ENCODE assay signal across 11 cellular contexts in the genomic region with DNA sequence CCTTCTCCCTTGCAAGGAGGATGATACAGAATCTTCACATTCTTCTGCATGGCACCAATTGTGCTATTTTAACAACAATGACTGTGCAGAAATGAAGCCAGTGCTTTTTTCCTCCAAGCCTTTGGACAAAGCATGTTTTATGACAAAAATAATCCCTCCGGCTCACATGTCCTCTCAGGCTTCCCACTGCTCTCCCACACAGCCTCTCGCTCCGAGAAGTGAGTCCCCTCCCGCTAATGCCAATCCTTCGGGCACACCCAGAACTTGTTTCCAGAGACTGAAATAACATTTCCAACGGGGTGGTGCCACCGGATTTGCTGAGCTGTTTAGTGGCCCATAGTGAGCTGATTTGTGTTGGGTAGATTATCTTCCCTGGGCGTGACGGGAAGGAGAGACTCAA. TPM values are rescaled to one million over a fixed set of nuclear protein-coding genes. Genes with fewer than 3 reads are reported as not detected.
DNase-seq lines count a peak whose midpoint lies in the region; ATAC-seq and TF ChIP-seq lines count a peak whose summit lies in the region.
"Had no signal": no experiment of that assay in that cellular context is flagged by ENCODE, and none has a peak within 500 bp of the region (broad histone marks: within the 10 kb centered on the region; RNA-seq: fewer than 3 reads in every experiment).

No MANE protein-coding gene starts in this region.

- no peak for TF ChIP-seq CTCF in suprapubic skin (IDR thresholded peaks at IDR 0.05)
- no peak for TF ChIP-seq CTCF in Calu3 (IDR thresholded peaks at IDR 0.05; ENCODE audit: unreplicated experiment)

- H3K36me3 ChIP-seq in mesenchymal stem cell (ENCODE audit: control insufficient read depth in 1 of 2, insufficient read depth in 2 of 2, low read depth in 1 of 2, low read length in 2 of 2) (no peaks in the 10 kb centered on the region), suprapubic skin (no peaks in the 10 kb centered on the region)

- H3K79me1 ChIP-seq in mesenchymal stem cell (replicated peaks; ENCODE audit: low read length, poor library complexity, severe bottlenecking) = no peaks in the 10 kb centered on the region

- H2AFZ ChIP-seq in mesenchymal stem cell (ENCODE audit: low read depth, low read length) = no peak overlapping the region

- no peak for ATAC-seq in GM21390 (IDR thresholded peaks at IDR 0.05; ENCODE audit: unreplicated experiment)

- H2AK5ac ChIP-seq in mesenchymal stem cell (ENCODE audit: low read length, severe bottlenecking) = no peak overlapping the region

- DNase-seq in RPMI7951 (ENCODE audit: low read depth) (peak; percentile 68), epidermal melanocyte (ENCODE audit: insufficient read length, low spot score) (peak; percentile 63), mesenchymal stem cell (no peak), suprapubic skin (ENCODE audit: low spot score in 2 of 2) (no peak), Kasumi-1 (lab: John Stamatoyannopoulos, UW) (no peak), Calu3 (no peak)
- no peak for DNase-seq in activated CD4-positive, CD25-positive, alpha-beta regulatory T cell treated with anti-CD3 and anti-CD28 coated beads, Interleukin-2, amount 50 U/mL, for 72 hours
- DNase-seq: activated CD4-positive, alpha-beta T cell treated with anti-CD3 and anti-CD28 coated beads for 4 hours; NCI-H2171 treated with DMSO at 0.1 percent for 48 hours had no signal

- no peak overlapping the region for H2BK120ac ChIP-seq in mesenchymal stem cell (ENCODE audit: low read depth, low read length)

- H3K9me3 ChIP-seq in mesenchymal stem cell (ENCODE audit: control insufficient read depth, low read length) (no peaks in the 10 kb centered on the region), suprapubic skin (no peaks in the 10 kb centered on the region)

- H3K23ac ChIP-seq in mesenchymal stem cell (ENCODE audit: low read length in 2 of 2) = no peak overlapping the region

- TF ChIP-seq EP300 in suprapubic skin (IDR thresholded peaks at IDR 0.05) = no peak

- no peak overlapping the region for H4K8ac ChIP-seq in mesenchymal stem cell (ENCODE audit: low read length)

- TF ChIP-seq POLR2A in suprapubic skin (IDR thresholded peaks at IDR 0.05) = no peak

- no peak overlapping the region for H3K27ac ChIP-seq in mesenchymal stem cell (ENCODE audit: low read length, poor library complexity, severe bottlenecking)
- H3K27ac ChIP-seq in suprapubic skin = peak overlapping the region; percentile 49

- H3K36me3 Mint-ChIP-seq in Calu3 (ENCODE audit: insufficient read depth, unreplicated experiment) = peaks cover 4% of the 10 kb centered on the region
- H3K36me3 Mint-ChIP-seq: activated naive CD8-positive, alpha-beta T cell had no signal

- H3K27me3 Mint-ChIP-seq in Calu3 (ENCODE audit: unreplicated experiment) = peaks cover 7% of the 10 kb centered on the region
- H3K27me3 Mint-ChIP-seq: activated naive CD8-positive, alpha-beta T cell had no signal

- H3K27me3 ChIP-seq in mesenchymal stem cell (ENCODE audit: control insufficient read depth in 1 of 2, insufficient read depth in 1 of 2, low read length in 2 of 2) (peaks cover 0 to 22% of the 10 kb centered on the region in 2 experiments), suprapubic skin (no peaks in the 10 kb centered on the region)

- H2BK12ac ChIP-seq in mesenchymal stem cell (ENCODE audit: low read length in 2 of 2) = no peak overlapping the region

- H3K9me3 Mint-ChIP-seq in Calu3 (ENCODE audit: low read depth, unreplicated experiment) = no peaks in the 10 kb centered on the region

- 93% methylated on average over 9 of the region's 9 CpGs for WGBS in mesenchymal stem cell
- 8% methylated on average over 9 of the region's 9 CpGs for WGBS in suprapubic skin

- H3K14ac ChIP-seq in mesenchymal stem cell (ENCODE audit: low read length in 2 of 2) = no peak overlapping the region

- peak overlapping the region; percentile 50 for H3K9ac ChIP-seq in mesenchymal stem cell (ENCODE audit: low read length)

- H2BK5ac ChIP-seq in mesenchymal stem cell (ENCODE audit: low read depth, low read length, poor library complexity, severe bottlenecking) = no peak overlapping the region

- no peak overlapping the region for H3K18ac ChIP-seq in mesenchymal stem cell (ENCODE audit: low read depth in 1 of 2, low read length in 2 of 2)

- no peaks in the 10 kb centered on the region for H3K4me1 Mint-ChIP-seq in Calu3 (ENCODE audit: low read depth, unreplicated experiment)

- no peak overlapping the region for H3K4me3 ChIP-seq in mesenchymal stem cell (ENCODE audit: insufficient read depth in 1 of 2, low read depth in 1 of 2, low read length in 2 of 2)
- H3K4me3 ChIP-seq in suprapubic skin = no peak overlapping the region

- no peak overlapping the region for H3K4me2 ChIP-seq in mesenchymal stem cell (ENCODE audit: low read length, poor library complexity, severe bottlenecking)

- H3K27ac Mint-ChIP-seq in Calu3 (ENCODE audit: unreplicated experiment) = no peak overlapping the region
- H3K27ac Mint-ChIP-seq: activated naive CD8-positive, alpha-beta T cell had no signal

- CTCF ChIA-PET in Calu3 (lab: Charles Lee) = interaction anchor here (0.7 kb wide), 1 partner anchor 219 kb away, joined by 4 read pairs; no protein-coding TSS in a partner anchor

- no peak overlapping the region for H3K4ac ChIP-seq in mesenchymal stem cell (ENCODE audit: low read depth in 1 of 2, low read length in 2 of 2)

- intact Hi-C loops in Calu3 (cut with micrococcal nuclease; ENCODE audit: unreplicated experiment) = no loop called here

- peak overlapping the region; percentile 37 for H2BK15ac ChIP-seq in mesenchymal stem cell (ENCODE audit: low read depth, poor library complexity, severe bottlenecking)

- BruUV-seq in Calu3 (replicated peaks; lab: Mats Ljungman, UMichigan) = no TSS peak

- no peak overlapping the region for H3K4me3 Mint-ChIP-seq in Calu3 (ENCODE audit: low read depth, unreplicated experiment)
- H3K4me3 Mint-ChIP-seq: activated naive CD8-positive, alpha-beta T cell had no signal

- no peak overlapping the region for H4K91ac ChIP-seq in mesenchymal stem cell (ENCODE audit: low read length)

- H3K4me1 ChIP-seq in mesenchymal stem cell (ENCODE audit: control insufficient read depth, insufficient read depth, low read depth, low read length) = no peaks in the 10 kb centered on the region
- peaks cover 53% of the 10 kb centered on the region for H3K4me1 ChIP-seq in suprapubic skin

RNA-seq across cellular contexts. Expression of a gene that starts 35.8 kb away (rescaled TPM):
- total RNA-seq in RPMI7951 (2014; rRNA removed; shearing (Covaris generic)) = 39.4 and 40.2 TPM in 2 replicates
- 78.5 TPM for polyA plus RNA-seq in mesenchymal stem cell (2013, experiment 1 of 2)
- 73.5 TPM for polyA plus RNA-seq in mesenchymal stem cell (2013, experiment 2 of 2)
- 10 to 100 TPM; 31.9 to 85.6 (median 42.9) TPM for total RNA-seq in suprapubic skin
- total RNA-seq in Calu3 (2022) = 133 and 139 TPM in 2 replicates

Comparison
In these comparisons a context has a peak if more than half of its experiments do, and no peak if none do; other contexts are left out.
1. DNase-seq: peak in RPMI7951 (single experiment) and epidermal melanocyte (single experiment); none in mesenchymal stem cell (single experiment), suprapubic skin (0 of 2), Kasumi-1 (0 of 2), activated CD4-positive, CD25-positive, alpha-beta regulatory T cell treated with anti-CD3 and anti-CD28 coated beads, Interleukin-2, amount 50 U/mL, for 72 hours (single experiment) and Calu3 (single experiment).